Comparison of ENCODE assay signal across 8 cellular contexts in genomic region chr3:153161714-153162512, GRCh38. TPM values are rescaled to one million over a fixed set of nuclear protein-coding genes. Genes with fewer than 3 reads are reported as not detected.
DNase-seq lines count a peak whose midpoint lies in the region; TF ChIP-seq lines count a peak whose summit lies in the region.

TSS of gene RAP2B (plus strand) at chr3:153162226. CDS start at chr3:153162694, 468 bp downstream.

- H3K9me3 ChIP-seq in OCI-LY3 (ENCODE audit: insufficient read depth, low read length) = no peaks in the 10 kb centered on the region

- H3K36me3 ChIP-seq in OCI-LY3 (replicated peaks; ENCODE audit: low read depth, low read length) = peaks cover 18% of the 10 kb centered on the region

- peak within 1 kb of the TSS; percentile 97 for H3K4me2 ChIP-seq in OCI-LY3 (ENCODE audit: low read length)

- peak within 1 kb of the TSS; percentile 99 for H3K9ac ChIP-seq in OCI-LY3 (ENCODE audit: low read length)

- peak within 1 kb of the TSS; percentile 71 for H2AFZ ChIP-seq in OCI-LY3 (ENCODE audit: low read depth, low read length)

- TF ChIP-seq CTCF in GM20000 (IDR thresholded peaks at IDR 0.05; ENCODE audit: extremely low read depth, missing control alignments) (no peak), OCI-LY3 (IDR thresholded peaks at IDR 0.05; ENCODE audit: low read depth, low read length) (no peak)

- peaks cover 47% of the 10 kb centered on the region for H3K79me2 ChIP-seq in OCI-LY3 (ENCODE audit: low read length)

- H3K27ac ChIP-seq in OCI-LY3 (ENCODE audit: low read length) (peak within 1 kb of the TSS; percentile 98), epithelial cell of prostate (peak within 1 kb of the TSS; percentile 99)

- peaks cover 31% of the 10 kb centered on the region for H4K20me1 ChIP-seq in OCI-LY3 (ENCODE audit: insufficient read depth, low read length)

- H3K4me3 ChIP-seq in OCI-LY3 (ENCODE audit: low read length) = peak within 1 kb of the TSS; percentile 95

- peaks cover 46% of the 10 kb centered on the region for H3K4me1 ChIP-seq in OCI-LY3 (ENCODE audit: low read length)

- no peaks in the 10 kb centered on the region for H3K27me3 ChIP-seq in OCI-LY3 (ENCODE audit: low read depth, low read length)

- DNase-seq in COLO668 (lab: John Stamatoyannopoulos, UW; ENCODE audit: unreplicated experiment) (peak; percentile 90), GM20000 (ENCODE audit: low spot score) (peak; percentile 96), HT-29 (ENCODE audit: low spot score) (peak; percentile 90), activated T-cell treated with anti-CD3 and anti-CD28 coated beads for 4 hours (peak; percentile 92), epithelial cell of prostate (ENCODE audit: low read depth, low spot score) (peak; percentile 97), mucosa of gallbladder (ENCODE audit: low spot score) (peak; percentile 98)
- DNase-seq in stimulated activated CD8-positive, alpha-beta memory T cell treated with anti-CD3 and anti-CD28 coated beads, Interleukin-4, amount 100 ng/mL, for 24 hours (ENCODE audit: low read depth) = peak; percentile 97

RNA-seq across cellular contexts. Expression of gene RAP2B, which starts in this region (rescaled TPM):
- total RNA-seq in HT-29 (2014; rRNA removed; shearing (Covaris generic)) = 25.3 and 25.8 TPM in 2 replicates
- 14.5 TPM for total RNA-seq in mucosa of gallbladder

Comparison
In these comparisons a context has a peak if more than half of its experiments do, and no peak if none do; other contexts are left out.
1. Peak in every context shown above with its lines: DNase-seq, H3K4me3 ChIP-seq and H3K27ac ChIP-seq.